Comparison of ENCODE assay signal across 14 cellular contexts in genomic region chr9:130197386-130197785, GRCh38. TPM values are rescaled to one million over a fixed set of nuclear protein-coding genes. Genes with fewer than 3 reads are reported as not detected.
DNase-seq lines count a peak whose midpoint lies in the region; TF ChIP-seq lines count a peak whose summit lies in the region.
"Had no signal": no experiment of that assay in that cellular context is flagged by ENCODE, and none has a peak within 500 bp of the region (broad histone marks: within the 10 kb centered on the region; RNA-seq: fewer than 3 reads in every experiment).

No MANE protein-coding gene starts in this region.

- peak overlapping the region in 1 of 2 experiments; percentile 62 for H3K4ac ChIP-seq in mesenchymal stem cell (ENCODE audit: low read depth in 1 of 2, low read length in 2 of 2)

- peaks cover 4% of the 10 kb centered on the region for H3K36me3 Mint-ChIP-seq in MCF 10A (ENCODE audit: insufficient read depth, unreplicated experiment)
- H3K36me3 Mint-ChIP-seq: CD8-positive, alpha-beta T cell had no signal

- no peaks in the 10 kb centered on the region for H3K9me3 Mint-ChIP-seq in MCF 10A (ENCODE audit: unreplicated experiment)
- H3K9me3 Mint-ChIP-seq: CD8-positive, alpha-beta T cell had no signal

- H2BK5ac ChIP-seq in mesenchymal stem cell (ENCODE audit: low read depth, low read length, poor library complexity, severe bottlenecking) = no peak overlapping the region

- DNase-seq in breast epithelium (ENCODE audit: low spot score in 2 of 2) (no peak), MCF 10A (ENCODE audit: unreplicated experiment) (no peak), coronary artery (ENCODE audit: low spot score) (no peak), mesenchymal stem cell (no peak), tibial artery (no peak), NK-92 (lab: John Stamatoyannopoulos, UW; ENCODE audit: unreplicated experiment) (no peak)
- DNase-seq in stimulated activated CD4-positive, alpha-beta T cell treated with anti-CD3 and anti-CD28 coated beads, Interleukin-4, amount 100 ng/mL, for 24 hours = no peak
- DNase-seq in activated CD8-positive, alpha-beta memory T cell treated with anti-CD3 and anti-CD28 coated beads, Interleukin-2, amount 50 U/mL, for 4 hours = no peak
- DNase-seq: CD8-positive, alpha-beta T cell; DND-41; HCEC 1CT; KBM-7; PC-9 had no signal

- BruUV-seq in MCF 10A (replicated peaks; lab: Mats Ljungman, UMichigan) = no TSS peak

- H3K27me3 ChIP-seq in breast epithelium (no peaks in the 10 kb centered on the region), mesenchymal stem cell (ENCODE audit: control insufficient read depth in 1 of 2, insufficient read depth in 1 of 2, low read length in 2 of 2) (no peaks in the 10 kb centered on the region), tibial artery (no peaks in the 10 kb centered on the region)

- H4K8ac ChIP-seq in mesenchymal stem cell (ENCODE audit: low read length) = peak overlapping the region; percentile 67

- TF ChIP-seq CTCF in breast epithelium (IDR thresholded peaks at IDR 0.05) (no peak), MCF 10A (IDR thresholded peaks at IDR 0.05; ENCODE audit: unreplicated experiment) (no peak), coronary artery (IDR thresholded peaks at IDR 0.05) (no peak), tibial artery (IDR thresholded peaks at IDR 0.05) (no peak)

- POLR2A ChIA-PET in MCF 10A (lab: Yijun Ruan, JAX) = interaction anchor here (0.6 kb wide), 1 partner anchor 28 kb away, joined by 3 read pairs; no protein-coding TSS in a partner anchor

- no peak overlapping the region for H3K27ac Mint-ChIP-seq in MCF 10A (ENCODE audit: low read depth, unreplicated experiment)
- H3K27ac Mint-ChIP-seq: CD8-positive, alpha-beta T cell had no signal

- H3K4me1 Mint-ChIP-seq in MCF 10A (ENCODE audit: insufficient read depth, unreplicated experiment) = peaks cover 8% of the 10 kb centered on the region

- H3K79me1 ChIP-seq in mesenchymal stem cell (replicated peaks; ENCODE audit: low read length, poor library complexity, severe bottlenecking) = peaks cover 35% of the 10 kb centered on the region

- H3K9ac ChIP-seq in mesenchymal stem cell (ENCODE audit: low read length) = no peak overlapping the region

- no peak overlapping the region for H3K4me3 Mint-ChIP-seq in MCF 10A (ENCODE audit: unreplicated experiment)
- H3K4me3 Mint-ChIP-seq: CD8-positive, alpha-beta T cell had no signal

- CTCF ChIA-PET in MCF 10A (lab: Yijun Ruan, JAX) = no interaction called here

- H2BK15ac ChIP-seq in mesenchymal stem cell (ENCODE audit: low read depth, poor library complexity, severe bottlenecking) = peak overlapping the region; percentile 31

- H3K36me3 ChIP-seq in breast epithelium (no peaks in the 10 kb centered on the region), mesenchymal stem cell (ENCODE audit: control insufficient read depth in 1 of 2, insufficient read depth in 2 of 2, low read depth in 1 of 2, low read length in 2 of 2) (peaks cover 4 to 19% of the 10 kb centered on the region in 2 experiments), tibial artery (no peaks in the 10 kb centered on the region)

- H3K4me3 ChIP-seq in breast epithelium (no peak overlapping the region), coronary artery (no peak overlapping the region), mesenchymal stem cell (ENCODE audit: insufficient read depth in 1 of 2, low read depth in 1 of 2, low read length in 2 of 2) (no peak overlapping the region), tibial artery (no peak overlapping the region)
- H3K4me3 ChIP-seq: PC-9 had no signal

- no peak overlapping the region for H3K4me2 ChIP-seq in mesenchymal stem cell (ENCODE audit: low read length, poor library complexity, severe bottlenecking)
- H3K4me2 ChIP-seq: PC-9 had no signal

- H2BK12ac ChIP-seq in mesenchymal stem cell (ENCODE audit: low read length in 2 of 2) = no peak overlapping the region

- H3K27ac ChIP-seq in breast epithelium = peak overlapping the region; percentile 46 to 74
- peak overlapping the region; percentile 32 to 43 for H3K27ac ChIP-seq in coronary artery
- no peak overlapping the region for H3K27ac ChIP-seq in mesenchymal stem cell (ENCODE audit: low read length, poor library complexity, severe bottlenecking)
- peak overlapping the region; percentile 24 to 93 for H3K27ac ChIP-seq in tibial artery
- H3K27ac ChIP-seq: 22Rv1, PC-9 had no signal

- no peak overlapping the region for H2BK120ac ChIP-seq in mesenchymal stem cell (ENCODE audit: low read depth, low read length)

- intact Hi-C loops in breast epithelium (cut with DNase I; ENCODE audit: low total_unique reads) (no loop called here), MCF 10A (cut with micrococcal nuclease) (no loop called here), tibial artery (cut with DNase I; ENCODE audit: low total_unique reads) (no loop called here)

- H2AFZ ChIP-seq in mesenchymal stem cell (ENCODE audit: low read depth, low read length) = no peak overlapping the region
- H2AFZ ChIP-seq: PC-9 had no signal

- no peak overlapping the region for H3K23ac ChIP-seq in mesenchymal stem cell (ENCODE audit: low read length in 2 of 2)

- H3K14ac ChIP-seq in mesenchymal stem cell (ENCODE audit: low read length in 2 of 2) = no peak overlapping the region

- peak overlapping the region; percentile 36 for H2AK5ac ChIP-seq in mesenchymal stem cell (ENCODE audit: low read length, severe bottlenecking)

- no peaks in the 10 kb centered on the region for H3K27me3 Mint-ChIP-seq in MCF 10A (ENCODE audit: insufficient read depth, unreplicated experiment)

- peaks cover 0 to 7% of the 10 kb centered on the region in 2 donors for H3K4me1 ChIP-seq in breast epithelium
- peaks cover 63% of the 10 kb centered on the region for H3K4me1 ChIP-seq in mesenchymal stem cell (ENCODE audit: control insufficient read depth, insufficient read depth, low read depth, low read length)
- peaks cover 0 to 98% (median 82%) of the 10 kb centered on the region in 4 donors for H3K4me1 ChIP-seq in tibial artery

- no peak overlapping the region for H3K18ac ChIP-seq in mesenchymal stem cell (ENCODE audit: low read depth in 1 of 2, low read length in 2 of 2)

- WGBS in mesenchymal stem cell = 95% methylated on average over 9 of the region's 9 CpGs

- H3K9me3 ChIP-seq in breast epithelium = no peaks in the 10 kb centered on the region
- H3K9me3 ChIP-seq in mesenchymal stem cell (ENCODE audit: control insufficient read depth, low read length) = no peaks in the 10 kb centered on the region
- H3K9me3 ChIP-seq in tibial artery = no peaks in the 10 kb centered on the region

- peak overlapping the region; percentile 21 for H4K91ac ChIP-seq in mesenchymal stem cell (ENCODE audit: low read length)

- no peak for TF ChIP-seq POLR2A in breast epithelium (IDR thresholded peaks at IDR 0.05)

RNA-seq across cellular contexts. Expression of gene NCS1, which starts 25.2 kb away (rescaled TPM):
- total RNA-seq in breast epithelium (1 to 10 TPM; 3.2 to 3.9 (median 3.4) TPM), MCF 10A (2022) (27.8 and 41.3 TPM in 2 replicates)
- polyA plus RNA-seq in mesenchymal stem cell (2013, experiment 1 of 2) = 38.8 TPM
- polyA plus RNA-seq in mesenchymal stem cell (2013, experiment 2 of 2) = 37.7 TPM
